8 cellular contexts compared by ENCODE assay signal in genomic region chr19:23914402-23915286, GRCh38. TPM values are rescaled to one million over a fixed set of nuclear protein-coding genes. Genes with fewer than 3 reads are reported as not detected.
A peak's percentile ranks its signal among the peaks of the same experiment; 100 is the strongest.
DNase-seq lines count a peak whose midpoint lies in the region; ATAC-seq and TF ChIP-seq lines count a peak whose summit lies in the region.

Gene ZNF726 (plus strand): TSS chr19:23914886. CDS start chr19:23914995, 109 bp downstream.

- DNase-seq in DMS153 (lab: John Stamatoyannopoulos, UW) (peak; percentile 90), HuH-7.5 (ENCODE audit: low spot score) (peak; percentile 86), SK-N-DZ (ENCODE audit: low spot score) (peak; percentile 92), glomerular visceral epithelial cell (ENCODE audit: extremely low spot score) (peak; percentile 72), tibial nerve (ENCODE audit: low spot score in 2 of 2) (peak; percentile 71 to 87)
- peak; percentile 85 for DNase-seq in activated naive CD4-positive, alpha-beta T cell treated with anti-CD3 and anti-CD28 coated beads, Interleukin-2, amount 50 U/mL, for 16 hours

- H3K9me3 ChIP-seq in parathyroid adenoma (ENCODE audit: control insufficient read depth, low read length) (no peaks in the 10 kb centered on the region), tibial nerve (no peaks in the 10 kb centered on the region)

- 15 to 24% methylated on average over 32 to 44 of the region's 44 CpGs for WGBS in tibial nerve, 2 donors

- H3K27me3 ChIP-seq in parathyroid adenoma (ENCODE audit: control insufficient read depth, insufficient read depth, low read length): no peaks in the 10 kb centered on the region
- H3K27me3 ChIP-seq in tibial nerve: no peaks in the 10 kb centered on the region

- TF ChIP-seq POLR2A in tibial nerve (IDR thresholded peaks at IDR 0.05): peak in 1 of 2 donors; percentile 23

- H3K27ac ChIP-seq in parathyroid adenoma (no peak within 1 kb of the TSS), tibial nerve (peak within 1 kb of the TSS in 2 of 4 donors; percentile 12 to 38)

- peak within 1 kb of the TSS; percentile 84 for H2AFZ ChIP-seq in parathyroid adenoma

- H3K9ac ChIP-seq in parathyroid adenoma: no peak within 1 kb of the TSS

- H3K4me2 ChIP-seq in parathyroid adenoma (ENCODE audit: low read length): peak within 1 kb of the TSS; percentile 86

- no peaks in the 10 kb centered on the region for H3K36me3 ChIP-seq in parathyroid adenoma (ENCODE audit: control insufficient read depth, insufficient read depth, low read length)
- H3K36me3 ChIP-seq in tibial nerve: no peaks in the 10 kb centered on the region

- no peaks in the 10 kb centered on the region for H3K4me1 ChIP-seq in parathyroid adenoma
- H3K4me1 ChIP-seq in tibial nerve: peaks cover 0 to 10% (median 0%) of the 10 kb centered on the region in 4 donors

- TF ChIP-seq CTCF in parathyroid adenoma (IDR thresholded peaks at IDR 0.05) (no peak), tibial nerve (IDR thresholded peaks at IDR 0.05) (no peak)

- H3K79me2 ChIP-seq in parathyroid adenoma: no peaks in the 10 kb centered on the region

- peak; percentile 97 for ATAC-seq in GM21447 (IDR thresholded peaks at IDR 0.05; ENCODE audit: unreplicated experiment)

- H3K4me3 ChIP-seq in parathyroid adenoma (ENCODE audit: low read depth, low read length) (peak within 1 kb of the TSS; percentile 83), tibial nerve (peak within 1 kb of the TSS; percentile 42 to 75 (median 62))

- no peak for TF ChIP-seq EP300 in tibial nerve (IDR thresholded peaks at IDR 0.05)

RNA-seq across cellular contexts. Expression of gene ZNF726, which starts in this region (rescaled TPM):
- polyA plus RNA-seq in SK-N-DZ (2014; cell fraction: cytosol; rRNA removed): 13.5 and 20.7 TPM in 2 replicates
- polyA plus RNA-seq in SK-N-DZ (2014; cell fraction: nucleus; rRNA removed): 36.7 and 38.7 TPM in 2 replicates
- total RNA-seq in tibial nerve: under 1 TPM; 0.22 to 0.42 (median 0.35) TPM

Comparison
In these comparisons a context has a peak if more than half of its experiments do, and no peak if none do; other contexts are left out.
1. Peak in DNase-seq and H3K4me3 ChIP-seq in tibial nerve; RNA of the gene not detected or under 1 TPM.